31 cellular contexts compared by ENCODE assay signal in genomic region chr13:90185734-90186133, GRCh38.
"Had no signal": no experiment of that assay in that cellular context is flagged by ENCODE, and none has a peak within 500 bp of the region (broad histone marks: within the 10 kb centered on the region; RNA-seq: fewer than 3 reads in every experiment).

No MANE protein-coding gene starts in this region.

- H3K9me3 Mint-ChIP-seq: activated naive CD8-positive, alpha-beta T cell treated with anti-CD3 and anti-CD28 coated beads, Interleukin-2, amount 50 U/mL, for 24 hours; brain; T-helper 1 cell treated with Interleukin-12 subunit alpha and Interleukin-12 subunit beta and Interleukin-4 antibody, amounts not matched to agents 30 μg/mL and 1 μg/mL, for 36 hours had no signal

- H3K36me3 ChIP-seq: cardiac muscle cell, SJSA1 had no signal

- H3K36me3 Mint-ChIP-seq: activated naive CD4-positive, alpha-beta T cell treated with anti-CD3 and anti-CD28 coated beads, Interleukin-2, amount 10 ng/mL, durations not matched to agents 7 days and 5 days; activated naive CD8-positive, alpha-beta T cell; brain had no signal

- H3K27me3 ChIP-seq: cardiac muscle cell, SJSA1 had no signal

- H3K4me1 Mint-ChIP-seq: activated CD4-positive, alpha-beta T cell treated with anti-CD3 and anti-CD28 coated beads for 36 hours; activated CD4-positive, alpha-beta T cell treated with anti-CD3 and anti-CD28 coated beads, Interleukin-2, amount 10 ng/mL, durations not matched to agents 7 days and 5 days; activated naive CD4-positive, alpha-beta T cell treated with anti-CD3 and anti-CD28 coated beads, Interleukin-2, amount 10 ng/mL, durations not matched to agents 7 days and 5 days; activated naive CD8-positive, alpha-beta T cell treated with anti-CD3 and anti-CD28 coated beads, Interleukin-2, amount 50 U/mL, for 24 hours; central memory CD8-positive, alpha-beta T cell had no signal

- H3K4me1 ChIP-seq: SJSA1 had no signal

- H3K9ac ChIP-seq: KMS-11, SK-N-SH had no signal

- H3K27ac ChIP-seq: cardiac muscle cell, KMS-11, SJSA1 had no signal

- H3K27me3 Mint-ChIP-seq: activated CD4-positive, alpha-beta T cell treated with anti-CD3 and anti-CD28 coated beads for 36 hours; activated CD4-positive, alpha-beta T cell treated with anti-CD3 and anti-CD28 coated beads, Interleukin-2, amount 10 ng/mL, durations not matched to agents 7 days and 5 days; activated naive CD4-positive, alpha-beta T cell treated with anti-CD3 and anti-CD28 coated beads, Interleukin-2, amount 10 ng/mL, durations not matched to agents 7 days and 5 days; activated naive CD8-positive, alpha-beta T cell; activated naive CD8-positive, alpha-beta T cell treated with anti-CD3 and anti-CD28 coated beads, Interleukin-2, amount 50 U/mL, for 24 hours; brain; central memory CD8-positive, alpha-beta T cell had no signal

- H3K4me3 ChIP-seq: cardiac muscle cell, SJSA1 had no signal

- DNase-seq: activated CD4-positive, alpha-beta T cell treated with anti-CD3 and anti-CD28 coated beads for 36 hours; activated CD4-positive, alpha-beta T cell treated with anti-CD3 and anti-CD28 coated beads, Interleukin-2, amount 10 ng/mL, durations not matched to agents 7 days and 5 days; activated CD4-positive, alpha-beta T cell treated with anti-CD3 and anti-CD28 coated beads, Interleukin-2, amount 50 U/mL, for 48 hours; activated CD8-positive, alpha-beta T cell treated with anti-CD3 and anti-CD28 coated beads, Interleukin-2, amount 10 ng/mL, durations not matched to agents 7 days and 5 days; activated naive CD4-positive, alpha-beta T cell treated with anti-CD3 and anti-CD28 coated beads, Interleukin-2, amount 10 ng/mL, durations not matched to agents 7 days and 5 days; activated naive CD8-positive, alpha-beta T cell treated with anti-CD3 and anti-CD28 coated beads, Interleukin-2, amount 50 U/mL, for 24 hours; activated T-cell treated with anti-CD3 and anti-CD28 coated beads, Interleukin-2, amount 50 U/mL, for 4 hours; anterior cingulate cortex; MM.1S; MV-4-11; NCI-H1092; NCI-H1436 treated with DMSO at 0.1 percent for 48 hours; NCI-H1694 treated with DMSO at 0.1 percent for 48 hours; NCI-H2029; NCI-H2107; NCI-H2171; NCI-H510A; NCI-H526; NCI-H748 treated with DMSO at 0.1 percent for 48 hours; SHP77 treated with DMSO at 0.1 percent for 48 hours; SK-N-SH had no signal

- H3K27ac Mint-ChIP-seq: activated CD4-positive, alpha-beta T cell treated with anti-CD3 and anti-CD28 coated beads for 36 hours; activated CD4-positive, alpha-beta T cell treated with anti-CD3 and anti-CD28 coated beads, Interleukin-2, amount 10 ng/mL, durations not matched to agents 7 days and 5 days; activated CD8-positive, alpha-beta T cell treated with anti-CD3 and anti-CD28 coated beads, Interleukin-2, amount 10 ng/mL, durations not matched to agents 7 days and 5 days; activated naive CD4-positive, alpha-beta T cell treated with anti-CD3 and anti-CD28 coated beads, Interleukin-2, amount 10 ng/mL, durations not matched to agents 7 days and 5 days; activated naive CD8-positive, alpha-beta T cell; activated naive CD8-positive, alpha-beta T cell treated with anti-CD3 and anti-CD28 coated beads, Interleukin-2, amount 50 U/mL, for 24 hours; activated T-helper 1 cell treated with anti-CD3 and anti-CD28 coated beads, Interleukin-12 subunit alpha, Interleukin-12 subunit beta, Interleukin-2, Interleukin-4 antibody, amounts not matched to agents 30 ng/mL and 10 ng/mL and 1 ng/mL, durations not matched to agents 14 hours and 24 hours and 36 hours; brain; T-helper 1 cell treated with Interleukin-12 subunit alpha and Interleukin-12 subunit beta and Interleukin-4 antibody, amounts not matched to agents 30 μg/mL and 1 μg/mL, for 36 hours; T-helper 2 cell treated with Interferon-gamma antibody and Interleukin-4, amounts not matched to agents 5 μg/mL and 100 μg/mL, for 36 hours had no signal

- FAIRE-seq: TTC549 had no signal

- H3K9me3 ChIP-seq: SJSA1, SK-N-SH had no signal

- H3K4me3 Mint-ChIP-seq: activated CD4-positive, alpha-beta T cell treated with anti-CD3 and anti-CD28 coated beads for 36 hours; activated CD4-positive, alpha-beta T cell treated with anti-CD3 and anti-CD28 coated beads, Interleukin-2, amount 10 ng/mL, durations not matched to agents 7 days and 5 days; activated CD8-positive, alpha-beta T cell treated with anti-CD3 and anti-CD28 coated beads, Interleukin-2, amount 10 ng/mL, durations not matched to agents 7 days and 5 days; activated naive CD4-positive, alpha-beta T cell treated with anti-CD3 and anti-CD28 coated beads, Interleukin-2, amount 10 ng/mL, durations not matched to agents 7 days and 5 days; activated naive CD8-positive, alpha-beta T cell; activated naive CD8-positive, alpha-beta T cell treated with anti-CD3 and anti-CD28 coated beads, Interleukin-2, amount 50 U/mL, for 24 hours; activated T-cell treated with anti-CD3 and anti-CD28 coated beads, Interleukin-2, amount 50 U/mL, for 4 hours; activated T-helper 1 cell treated with anti-CD3 and anti-CD28 coated beads, Interleukin-12 subunit alpha, Interleukin-12 subunit beta, Interleukin-2, Interleukin-4 antibody, amounts not matched to agents 30 ng/mL and 10 ng/mL and 1 ng/mL, durations not matched to agents 14 hours and 24 hours and 36 hours; brain; central memory CD8-positive, alpha-beta T cell; T-helper 1 cell treated with Interleukin-12 subunit alpha and Interleukin-12 subunit beta and Interleukin-4 antibody, amounts not matched to agents 30 μg/mL and 1 μg/mL, for 36 hours; T-helper 2 cell treated with Interferon-gamma antibody and Interleukin-4, amounts not matched to agents 5 μg/mL and 100 μg/mL, for 36 hours had no signal

- ATAC-seq: activated CD4-positive, alpha-beta T cell treated with anti-CD3 and anti-CD28 coated beads for 36 hours; activated CD8-positive, alpha-beta T cell treated with anti-CD3 and anti-CD28 coated beads, Interleukin-2, amount 10 ng/mL, durations not matched to agents 7 days and 5 days; activated naive CD8-positive, alpha-beta T cell treated with anti-CD3 and anti-CD28 coated beads, Interleukin-2, amount 50 U/mL, for 24 hours; activated T-cell treated with anti-CD3 and anti-CD28 coated beads, Interleukin-2, amount 50 U/mL, for 4 hours had no signal

- H3K4me2 ChIP-seq: KMS-11, SK-N-SH had no signal
